Comparison of ENCODE assay signal across 17 cellular contexts in the genomic region with DNA sequence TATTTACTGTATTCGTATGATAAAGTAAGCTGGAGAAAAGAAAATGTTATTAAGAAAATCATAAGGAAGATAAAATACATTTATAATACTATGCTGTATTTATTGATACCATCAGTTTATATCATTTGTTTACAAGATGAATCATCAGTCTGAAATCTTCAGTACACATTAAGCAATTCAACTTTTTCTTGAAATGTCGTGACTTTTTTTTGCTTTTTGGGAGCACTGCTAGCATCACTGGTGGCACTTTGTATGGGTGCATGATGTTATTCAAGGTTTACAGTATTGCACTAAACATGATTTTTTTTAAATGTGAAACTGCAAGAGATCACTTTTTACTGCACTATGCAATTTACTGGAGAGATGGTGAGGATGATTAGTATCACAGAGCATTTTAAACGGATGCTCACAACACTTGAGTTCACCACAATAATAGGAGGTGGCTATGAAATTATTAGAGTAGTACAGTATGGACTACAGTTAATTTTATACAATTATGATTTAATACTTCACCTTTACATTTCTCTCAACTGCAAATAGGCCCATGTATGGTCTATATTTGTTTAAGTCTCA.
DNase-seq lines count a peak whose midpoint lies in the region; ATAC-seq and TF ChIP-seq lines count a peak whose summit lies in the region.
"Had no signal": no experiment of that assay in that cellular context is flagged by ENCODE, and none has a peak within 500 bp of the region (broad histone marks: within the 10 kb centered on the region; RNA-seq: fewer than 3 reads in every experiment).

No MANE protein-coding gene starts in this region.

- H3K36me3 ChIP-seq in adipocyte (ENCODE audit: control insufficient read depth, insufficient read depth, low read length, severe bottlenecking) = no peaks in the 10 kb centered on the region
- H3K36me3 ChIP-seq in naive thymus-derived CD4-positive, alpha-beta T cell (ENCODE audit: control insufficient read depth in 2 of 3, insufficient read depth in 3 of 3, low read length in 3 of 3) = no peaks in the 10 kb centered on the region
- H3K36me3 ChIP-seq: BLaER1, HAP-1 had no signal

- H3K36me3 Mint-ChIP-seq in natural killer cell = no peaks in the 10 kb centered on the region
- H3K36me3 Mint-ChIP-seq in natural killer cell treated with Interleukin-12 subunit alpha and Interleukin-12 subunit beta and Interleukin-15 and Interleukin-18, amount 100 ng/mL, for 72 hours = peaks cover 7% of the 10 kb centered on the region
- no peaks in the 10 kb centered on the region for H3K36me3 Mint-ChIP-seq in naive thymus-derived CD4-positive, alpha-beta T cell
- H3K36me3 Mint-ChIP-seq in HFFc6 (ENCODE audit: low read depth) = peaks cover 14% of the 10 kb centered on the region
- H3K36me3 Mint-ChIP-seq in T-helper 17 cell (ENCODE audit: low read depth) = peaks cover 5% of the 10 kb centered on the region
- H3K36me3 Mint-ChIP-seq: CD14-positive monocyte; CD4-positive, alpha-beta memory T cell; IgD-negative memory B cell had no signal

- H3K27me3 Mint-ChIP-seq in natural killer cell (ENCODE audit: low read depth in 2 of 2) (peaks cover 6 to 11% of the 10 kb centered on the region in 2 donors), HFFc6 (ENCODE audit: insufficient read depth) (peaks cover 13% of the 10 kb centered on the region), T-helper 17 cell (peaks cover 17% of the 10 kb centered on the region)
- H3K27me3 Mint-ChIP-seq in natural killer cell treated with Interleukin-12 subunit alpha and Interleukin-12 subunit beta and Interleukin-15 and Interleukin-18, amount 100 ng/mL, for 72 hours = peaks cover 10 to 21% of the 10 kb centered on the region in 2 donors
- H3K27me3 Mint-ChIP-seq in naive thymus-derived CD4-positive, alpha-beta T cell = peaks cover 14 to 22% (median 18%) of the 10 kb centered on the region in 5 donors

- POLR2A ChIA-PET in naive thymus-derived CD4-positive, alpha-beta T cell (lab: Charles Lee) = no interaction called here

- peak; percentile 72 to 78 (median 72) for ATAC-seq in natural killer cell
- no peak for ATAC-seq in natural killer cell treated with Interleukin-12 subunit alpha and Interleukin-12 subunit beta and Interleukin-15 and Interleukin-18, amount 100 ng/mL, for 72 hours
- ATAC-seq in naive thymus-derived CD4-positive, alpha-beta T cell = peak; percentile 32
- no peak for ATAC-seq in T-helper 17 cell
- ATAC-seq: GM12878 had no signal

- no peaks in the 10 kb centered on the region for H3K27me3 ChIP-seq in adipocyte (replicated peaks; ENCODE audit: control insufficient read depth, insufficient read depth, low read length)
- H3K27me3 ChIP-seq in naive thymus-derived CD4-positive, alpha-beta T cell (ENCODE audit: control insufficient read depth in 2 of 2, insufficient read depth in 2 of 2, low read length in 2 of 2) = no peaks in the 10 kb centered on the region
- H3K27me3 ChIP-seq: BLaER1 had no signal

- H3K27ac Mint-ChIP-seq in natural killer cell (no peak overlapping the region), HFFc6 (no peak overlapping the region), T-helper 17 cell (no peak overlapping the region)
- no peak overlapping the region for H3K27ac Mint-ChIP-seq in natural killer cell treated with Interleukin-12 subunit alpha and Interleukin-12 subunit beta and Interleukin-15 and Interleukin-18, amount 100 ng/mL, for 72 hours
- H3K27ac Mint-ChIP-seq in naive thymus-derived CD4-positive, alpha-beta T cell = no peak overlapping the region
- H3K27ac Mint-ChIP-seq: CD4-positive, alpha-beta memory T cell; IgD-negative memory B cell had no signal

- H3K9me3 ChIP-seq in adipocyte (ENCODE audit: control insufficient read depth, low read length) (no peaks in the 10 kb centered on the region), T-helper 17 cell (ENCODE audit: control insufficient read depth, low read length, poor library complexity, severe bottlenecking) (no peaks in the 10 kb centered on the region)
- H3K9me3 ChIP-seq in naive thymus-derived CD4-positive, alpha-beta T cell (ENCODE audit: control insufficient read depth in 2 of 3, low read length in 3 of 3) = no peaks in the 10 kb centered on the region
- H3K9me3 ChIP-seq: BLaER1, HAP-1 had no signal

- H3K4me3 Mint-ChIP-seq in natural killer cell (no peak overlapping the region), HFFc6 (no peak overlapping the region), T-helper 17 cell (no peak overlapping the region)
- H3K4me3 Mint-ChIP-seq in natural killer cell treated with Interleukin-12 subunit alpha and Interleukin-12 subunit beta and Interleukin-15 and Interleukin-18, amount 100 ng/mL, for 72 hours = no peak overlapping the region
- no peak overlapping the region for H3K4me3 Mint-ChIP-seq in naive thymus-derived CD4-positive, alpha-beta T cell
- H3K4me3 Mint-ChIP-seq: CD14-positive monocyte; CD4-positive, alpha-beta memory T cell; IgD-negative memory B cell had no signal

- H3K4me3 ChIP-seq in adipocyte (ENCODE audit: low read length) = no peak overlapping the region
- no peak overlapping the region for H3K4me3 ChIP-seq in fibroblast of villous mesenchyme (ENCODE audit: low read depth, low read length)
- no peak overlapping the region for H3K4me3 ChIP-seq in naive thymus-derived CD4-positive, alpha-beta T cell (ENCODE audit: low read length)
- H3K4me3 ChIP-seq: BLaER1, GM12878, HAP-1 had no signal

- no peak overlapping the region for H3K27ac ChIP-seq in naive thymus-derived CD4-positive, alpha-beta T cell (ENCODE audit: low read depth, low read length)
- H3K27ac ChIP-seq: 22Rv1, BLaER1 had no signal

- H3K9me3 Mint-ChIP-seq in natural killer cell (peaks cover 0 to 4% of the 10 kb centered on the region in 2 donors), HFFc6 (no peaks in the 10 kb centered on the region)
- no peaks in the 10 kb centered on the region for H3K9me3 Mint-ChIP-seq in natural killer cell treated with Interleukin-12 subunit alpha and Interleukin-12 subunit beta and Interleukin-15 and Interleukin-18, amount 100 ng/mL, for 72 hours
- peaks cover 0 to 6% (median 0%) of the 10 kb centered on the region in 11 donors for H3K9me3 Mint-ChIP-seq in naive thymus-derived CD4-positive, alpha-beta T cell
- H3K9me3 Mint-ChIP-seq: CD4-positive, alpha-beta memory T cell had no signal

- DNase-seq in natural killer cell = no peak
- DNase-seq in natural killer cell treated with Interleukin-12 subunit alpha and Interleukin-12 subunit beta and Interleukin-15 and Interleukin-18, amount 100 ng/mL, for 72 hours (ENCODE audit: low spot score) = no peak
- peak; percentile 38 for DNase-seq in adipocyte (ENCODE audit: low read depth)
- DNase-seq in fibroblast of villous mesenchyme (ENCODE audit: low read depth) = peak; percentile 47
- no peak for DNase-seq in naive thymus-derived CD4-positive, alpha-beta T cell
- no peak for DNase-seq in HFFc6
- DNase-seq in NCI-H187 (lab: John Stamatoyannopoulos, UW) = no peak
- no peak for DNase-seq in T-helper 17 cell
- DNase-seq: CD4-positive, alpha-beta memory T cell; DMS153; DMS79 had no signal

- TF ChIP-seq CTCF in natural killer cell (IDR thresholded peaks at IDR 0.05) (no peak), fibroblast of villous mesenchyme (IDR thresholded peaks at IDR 0.05; ENCODE audit: insufficient read depth, low read depth, low read length) (no peak), HFFc6 (IDR thresholded peaks at IDR 0.05) (no peak)

- intact Hi-C loops in natural killer cell (cut with micrococcal nuclease) = loop anchor here (5.0 kb wide), 1 partner anchor 48 kb away; no protein-coding TSS in a partner anchor
- intact Hi-C loops in naive thymus-derived CD4-positive, alpha-beta T cell (cut with micrococcal nuclease) = no loop called here

- CTCF ChIA-PET in naive thymus-derived CD4-positive, alpha-beta T cell (lab: Charles Lee) = no interaction called here

- no peak overlapping the region for H3K9ac ChIP-seq in adipocyte (ENCODE audit: low read length)
- H3K9ac ChIP-seq: BLaER1 had no signal

- peaks cover 38 to 49% of the 10 kb centered on the region in 2 donors for H3K4me1 Mint-ChIP-seq in natural killer cell
- peaks cover 29 to 34% of the 10 kb centered on the region in 2 donors for H3K4me1 Mint-ChIP-seq in natural killer cell treated with Interleukin-12 subunit alpha and Interleukin-12 subunit beta and Interleukin-15 and Interleukin-18, amount 100 ng/mL, for 72 hours (ENCODE audit: low read depth in 2 of 2)
- H3K4me1 Mint-ChIP-seq in naive thymus-derived CD4-positive, alpha-beta T cell = peaks cover 0 to 8% (median 4%) of the 10 kb centered on the region in 7 donors
- peaks cover 52% of the 10 kb centered on the region for H3K4me1 Mint-ChIP-seq in HFFc6 (ENCODE audit: low read depth)
- peaks cover 11% of the 10 kb centered on the region for H3K4me1 Mint-ChIP-seq in T-helper 17 cell

- peaks cover 35% of the 10 kb centered on the region for H3K4me1 ChIP-seq in adipocyte (ENCODE audit: control insufficient read depth, insufficient read depth, low read length)
- H3K4me1 ChIP-seq in naive thymus-derived CD4-positive, alpha-beta T cell (ENCODE audit: control insufficient read depth in 2 of 2, insufficient read depth in 2 of 2, low read length in 2 of 2) = peaks cover 0 to 18% of the 10 kb centered on the region in 2 donors

Comparison
In these comparisons a context has a peak if more than half of its experiments do, and no peak if none do; other contexts are left out.
1. ATAC-seq: peak in natural killer cell (3 of 3) and naive thymus-derived CD4-positive, alpha-beta T cell (single experiment); none in natural killer cell treated with Interleukin-12 subunit alpha and Interleukin-12 subunit beta and Interleukin-15 and Interleukin-18, amount 100 ng/mL, for 72 hours (0 of 2) and T-helper 17 cell (single experiment).
2. DNase-seq: peak in adipocyte (single experiment) and fibroblast of villous mesenchyme (single experiment); none in natural killer cell (single experiment), natural killer cell treated with Interleukin-12 subunit alpha and Interleukin-12 subunit beta and Interleukin-15 and Interleukin-18, amount 100 ng/mL, for 72 hours (single experiment), naive thymus-derived CD4-positive, alpha-beta T cell (0 of 9), HFFc6 (single experiment), NCI-H187 (0 of 2) and T-helper 17 cell (0 of 3).